ENCODE assay signal across 8 cellular contexts in genomic region chr14:50531595-50532501, GRCh38. TPM values are rescaled to one million over a fixed set of nuclear protein-coding genes. Genes with fewer than 3 reads are reported as not detected.
A peak's percentile ranks its signal among the peaks of the same experiment; 100 is the strongest.
DNase-seq lines count a peak whose midpoint lies in the region; ATAC-seq and TF ChIP-seq lines count a peak whose summit lies in the region.

No MANE protein-coding gene starts in this region.

- H3K27ac Mint-ChIP-seq in Calu3 (ENCODE audit: unreplicated experiment) = peak overlapping the region; percentile 31

- no peaks in the 10 kb centered on the region for H3K4me1 ChIP-seq in iPS DF 6.9 (ENCODE audit: control insufficient read depth, insufficient read depth, low read length)

- H3K4me3 Mint-ChIP-seq in Calu3 (ENCODE audit: low read depth, unreplicated experiment) = peak overlapping the region; percentile 67

- H3K27me3 Mint-ChIP-seq in Calu3 (ENCODE audit: unreplicated experiment) = no peaks in the 10 kb centered on the region

- CTCF ChIA-PET in Calu3 (lab: Charles Lee) = interaction anchor here (0.7 to 1.4 kb wide), 3 partner anchors 9 to 214 kb away, joined by 3 to 9 read pairs (median 3); no protein-coding TSS in a partner anchor
- CTCF ChIA-PET in RWPE1 (lab: Yijun Ruan, JAX) = interaction anchor here (0.6 to 1.4 kb wide), 6 partner anchors 28 to 221 kb away, joined by 3 to 5 read pairs (median 4); partner anchors contain the start of gene ATL1

- H3K27ac ChIP-seq in RWPE1 = peak overlapping the region; percentile 87
- H3K27ac ChIP-seq in iPS DF 6.9 (ENCODE audit: low read length) = no peak overlapping the region

- DNase-seq in Calu3 (peak; percentile 31), RWPE1 (ENCODE audit: low spot score) (peak; percentile 31), astrocyte of the hippocampus (ENCODE audit: low read depth, low spot score) (peak; percentile 72), iPS DF 6.9 (ENCODE audit: low read depth, low spot score) (no peak), sciatic nerve (ENCODE audit: low spot score) (peak; percentile 77), foreskin melanocyte (no peak)

- POLR2A ChIA-PET in RWPE1 (lab: Yijun Ruan, JAX; ENCODE audit: low non-redundant PET) = no interaction called here

- no peaks in the 10 kb centered on the region for H3K27me3 ChIP-seq in iPS DF 6.9 (ENCODE audit: control insufficient read depth, insufficient read depth, low read length)

- H3K9me3 Mint-ChIP-seq in Calu3 (ENCODE audit: low read depth, unreplicated experiment) = peaks cover 3% of the 10 kb centered on the region

- H3K36me3 Mint-ChIP-seq in Calu3 (ENCODE audit: insufficient read depth, unreplicated experiment) = peaks cover 33% of the 10 kb centered on the region

- peak; percentile 27 for ATAC-seq in GM19395 (IDR thresholded peaks at IDR 0.05; ENCODE audit: unreplicated experiment)
- ATAC-seq in HG03439 (IDR thresholded peaks at IDR 0.05; ENCODE audit: unreplicated experiment) = peak; percentile 33
- ATAC-seq in sciatic nerve = peak; percentile 31

- TF ChIP-seq CTCF in Calu3 (IDR thresholded peaks at IDR 0.05; ENCODE audit: unreplicated experiment) = no peak
- no peak for TF ChIP-seq CTCF in RWPE1 (conservative IDR thresholded peaks at IDR 0.05; ENCODE audit: low read depth)

- H3K4me1 Mint-ChIP-seq in Calu3 (ENCODE audit: low read depth, unreplicated experiment) = peaks cover 32% of the 10 kb centered on the region

- peak overlapping the region; percentile 95; the same call in 1 of the 2 replicates for H3K4me3 ChIP-seq in iPS DF 6.9 (ENCODE audit: low read length)

- BruUV-seq in Calu3 (replicated peaks; lab: Mats Ljungman, UMichigan) = no TSS peak

- no peaks in the 10 kb centered on the region for H3K9me3 ChIP-seq in iPS DF 6.9 (ENCODE audit: control insufficient read depth, insufficient read depth, low read length)

- H3K36me3 ChIP-seq in iPS DF 6.9 (ENCODE audit: control insufficient read depth, insufficient read depth, low read length) = no peaks in the 10 kb centered on the region

- WGBS in iPS DF 6.9 (ENCODE audit: insufficient coverage, insufficient read length) = no CpG with 5 or more reads among the region's 82 CpGs

- intact Hi-C loops in Calu3 (cut with micrococcal nuclease; ENCODE audit: unreplicated experiment) (loop anchor here (1.0 to 10.0 kb wide), 5 partner anchors 90 to 667 kb away; partner anchors contain the start of genes CDKL1 and VCPKMT), sciatic nerve (cut with DNase I) (loop anchor here (2.0 to 5.0 kb wide), 2 partner anchors 211 to 385 kb away; no protein-coding TSS in a partner anchor)

RNA-seq across cellular contexts. Expression of gene MAP4K5, which starts 0.5 kb away (rescaled TPM):
- 67.4 and 69.0 TPM in 2 replicates for total RNA-seq in Calu3 (2022)
- total RNA-seq in sciatic nerve = 94.6 TPM

RNA-seq across cellular contexts. Expression of gene ATL1, which starts 28.1 kb away (rescaled TPM):
- 3.1 and 4.9 TPM in 2 replicates for total RNA-seq in Calu3 (2022)
- total RNA-seq in sciatic nerve = 23.3 TPM

Comparison
In these comparisons a context has a peak if more than half of its experiments do, and no peak if none do; other contexts are left out.
1. DNase-seq: peak in Calu3 (single experiment), RWPE1 (single experiment), astrocyte of the hippocampus (single experiment) and sciatic nerve (single experiment); none in iPS DF 6.9 (single experiment) and foreskin melanocyte (single experiment).
2. Peak in every context shown above with its lines, with median percentiles within 50 percentile points of each other: ATAC-seq.